Comparison of ENCODE assay signal across 8 cellular contexts in the genomic region with DNA sequence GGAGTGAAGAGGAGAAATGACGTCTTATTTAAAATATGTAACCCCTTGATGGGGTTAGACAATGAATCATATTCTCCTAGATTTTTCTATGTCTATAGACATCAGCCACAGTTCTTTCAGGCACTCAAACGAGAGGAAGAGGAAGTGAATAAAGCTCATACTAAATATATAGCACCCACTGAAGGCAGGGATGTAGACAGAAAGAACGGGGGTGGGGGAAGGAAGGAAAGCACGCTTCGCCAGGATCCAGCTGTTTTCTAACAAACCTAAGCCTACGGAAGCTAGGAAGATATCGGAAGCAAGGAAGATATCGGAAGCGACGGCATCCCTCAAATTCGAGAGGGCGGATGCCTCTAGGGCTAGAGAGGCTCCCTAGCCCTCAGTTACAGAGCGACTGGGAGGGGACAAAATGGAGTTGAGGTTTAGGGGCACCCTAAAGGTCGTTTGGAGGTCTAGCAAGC. TPM values are rescaled to one million over a fixed set of nuclear protein-coding genes. Genes with fewer than 3 reads are reported as not detected.
DNase-seq lines count a peak whose midpoint lies in the region; ATAC-seq and TF ChIP-seq lines count a peak whose summit lies in the region.

No MANE protein-coding gene starts in this region.

- CTCF ChIA-PET in BJ (lab: Yijun Ruan, JAX), result interaction anchor here (2.6 kb wide), 1 partner anchor 124 kb away, joined by 12 read pairs; no protein-coding TSS in a partner anchor

- POLR2A ChIA-PET in BJ (lab: Charles Lee), result interaction anchor here (0.5 kb wide), 1 partner anchor 92 kb away, joined by 12 read pairs; no protein-coding TSS in a partner anchor

- H3K9me3 ChIP-seq in liver (ENCODE audit: control insufficient read depth in 4 of 4, low read length in 3 of 4) (no peaks in the 10 kb centered on the region), stomach smooth muscle (ENCODE audit: control insufficient read depth in 2 of 2, low read length in 2 of 2) (no peaks in the 10 kb centered on the region)

- DNase-seq in BJ (ENCODE audit: low read depth) (no peak), SKM-1 (lab: John Stamatoyannopoulos, UW; ENCODE audit: unreplicated experiment) (peak; percentile 7), cerebellar cortex (ENCODE audit: low spot score) (peak; percentile 10), cortex of kidney (lab: John Stamatoyannopoulos, UW) (no peak)

- TF ChIP-seq CTCF in BJ (IDR thresholded peaks at IDR 0.05; ENCODE audit: insufficient read depth, low read depth, low read length) (no peak), liver (IDR thresholded peaks at IDR 0.05; ENCODE audit: low read depth, low read length, missing input control) (no peak)

- H3K4me1 ChIP-seq in liver (ENCODE audit: control insufficient read depth in 4 of 4, insufficient read depth in 4 of 4, low read length in 3 of 4) (peaks cover 0 to 8% (median 3%) of the 10 kb centered on the region in 4 donors), stomach smooth muscle (ENCODE audit: control insufficient read depth, insufficient read depth, low read length) (no peaks in the 10 kb centered on the region)

- no peaks in the 10 kb centered on the region for H3K27me3 ChIP-seq in BJ (ENCODE audit: control insufficient read depth, insufficient read depth, low read length)
- H3K27me3 ChIP-seq in liver (ENCODE audit: control insufficient read depth in 4 of 4, insufficient read depth in 4 of 4, low read length in 3 of 4), result no peaks in the 10 kb centered on the region
- no peaks in the 10 kb centered on the region for H3K27me3 ChIP-seq in stomach smooth muscle (ENCODE audit: control insufficient read depth in 1 of 2, insufficient read depth in 2 of 2, low read length in 2 of 2)

- H3K4me3 ChIP-seq in BJ (ENCODE audit: low read depth, low read length) (peak overlapping the region; percentile 91), liver (ENCODE audit: low read depth in 1 of 3, low read length in 3 of 3) (peak overlapping the region; percentile 41 to 58 (median 53)), stomach smooth muscle (ENCODE audit: low read length in 2 of 2) (peak overlapping the region; percentile 79 to 91)

- WGBS in liver, result 4% methylated on average over 14 of the region's 14 CpGs

- H3K9ac ChIP-seq in liver (ENCODE audit: low read depth in 1 of 2, low read length in 2 of 2) (peak overlapping the region; percentile 30 to 75), stomach smooth muscle (ENCODE audit: low read length in 2 of 2) (peak overlapping the region; percentile 81 to 90)

- no peak for TF ChIP-seq RAD21 in liver (IDR thresholded peaks at IDR 0.05)

- H3K36me3 ChIP-seq in BJ (ENCODE audit: control insufficient read depth, insufficient read depth, low read length) (no peaks in the 10 kb centered on the region), liver (ENCODE audit: control insufficient read depth in 4 of 4, insufficient read depth in 3 of 4, low read depth in 1 of 4, low read length in 3 of 4) (no peaks in the 10 kb centered on the region), stomach smooth muscle (ENCODE audit: control insufficient read depth in 2 of 2, insufficient read depth in 2 of 2, low read length in 2 of 2) (no peaks in the 10 kb centered on the region)

- ATAC-seq in GM19324 (IDR thresholded peaks at IDR 0.05; ENCODE audit: low FRiP score, unreplicated experiment) (peak; percentile 21), HG03378 (IDR thresholded peaks at IDR 0.05; ENCODE audit: unreplicated experiment) (peak; percentile 45)

- H3K27ac ChIP-seq in liver (ENCODE audit: low read depth in 1 of 2, low read length in 2 of 2), result peak overlapping the region; percentile 57 to 75
- H3K27ac ChIP-seq in stomach smooth muscle (ENCODE audit: low read length), result peak overlapping the region; percentile 46

TF ChIP-seq in liver, 16 proteins besides CTCF, POLR2A, EP300 and RAD21:
- no peak for TF ChIP-seq FOXA1 (IDR thresholded peaks at IDR 0.05)
- TF ChIP-seq TAF1 (conservative IDR thresholded peaks at IDR 0.05), result no peak
- TF ChIP-seq, protein P1, sequence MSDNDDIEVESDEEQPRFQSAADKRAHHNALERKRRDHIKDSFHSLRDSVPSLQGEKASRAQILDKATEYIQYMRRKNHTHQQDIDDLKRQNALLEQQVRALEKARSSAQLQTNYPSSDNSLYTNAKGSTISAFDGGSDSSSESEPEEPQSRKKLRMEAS (IDR thresholded peaks at IDR 0.05), result no peak

RNA-seq across cellular contexts. Expression of a gene that starts 0.7 kb away (rescaled TPM):
- polyA plus RNA-seq in BJ (2011; rRNA removed) (32.5 and 42.5 TPM in 2 replicates), liver (1 to 10 TPM; 5.3 to 8.9 TPM)
- 60.6 and 67.8 TPM in 2 replicates for polyA minus RNA-seq in BJ (2011; rRNA and poly(A)+ RNA removed)
- total RNA-seq in liver, result 100 to 1,000 TPM in 1 of 2 donors, 10 to 100 TPM in 1; 31.1 to 928 TPM

Comparison
In these comparisons a context has a peak if more than half of its experiments do, and no peak if none do; other contexts are left out.
1. DNase-seq: peak in SKM-1 (single experiment) and cerebellar cortex (single experiment); none in BJ (single experiment) and cortex of kidney (single experiment).
2. Peak in every context shown above with its lines, with median percentiles within 50 percentile points of each other: H3K4me3 ChIP-seq.